ENCODE assay signal across 8 cellular contexts in genomic region chr9:96219615-96220257, GRCh38.
A peak's percentile ranks its signal among the peaks of the same experiment; 100 is the strongest.
DNase-seq lines count a peak whose midpoint lies in the region; ATAC-seq and TF ChIP-seq lines count a peak whose summit lies in the region.

No MANE protein-coding gene starts in this region.

- peaks cover 0 to 7% (median 0%) of the 10 kb centered on the region in 3 donors for H3K9me3 ChIP-seq in gastroesophageal sphincter

- no peak overlapping the region for H3K27ac Mint-ChIP-seq in natural killer cell
- no peak overlapping the region for H3K27ac Mint-ChIP-seq in natural killer cell treated with Interleukin-12 subunit alpha and Interleukin-12 subunit beta and Interleukin-15 and Interleukin-18, amount 100 ng/mL, for 72 hours

- DNase-seq in natural killer cell, result peak; percentile 51
- no peak for DNase-seq in natural killer cell treated with Interleukin-12 subunit alpha and Interleukin-12 subunit beta and Interleukin-15 and Interleukin-18, amount 100 ng/mL, for 72 hours (ENCODE audit: low spot score)
- DNase-seq in activated T-cell treated with anti-CD3 and anti-CD28 coated beads, Interleukin-2, amount 50 U/mL, for 48 hours, result peak; percentile 60 to 66
- DNase-seq in renal cortical epithelial cell (ENCODE audit: low read depth), result peak; percentile 33
- DNase-seq in NK-92 (lab: John Stamatoyannopoulos, UW; ENCODE audit: unreplicated experiment), result no peak
- no peak for DNase-seq in globus pallidus (ENCODE audit: low spot score)
- DNase-seq in COR-L47 (lab: John Stamatoyannopoulos, UW), result no peak

- peaks cover 4 to 7% of the 10 kb centered on the region in 2 donors for H3K9me3 Mint-ChIP-seq in natural killer cell
- H3K9me3 Mint-ChIP-seq in natural killer cell treated with Interleukin-12 subunit alpha and Interleukin-12 subunit beta and Interleukin-15 and Interleukin-18, amount 100 ng/mL, for 72 hours, result peaks cover 5% of the 10 kb centered on the region

- peaks cover 43 to 72% of the 10 kb centered on the region in 2 donors for H3K27me3 Mint-ChIP-seq in natural killer cell (ENCODE audit: low read depth in 2 of 2)
- H3K27me3 Mint-ChIP-seq in natural killer cell treated with Interleukin-12 subunit alpha and Interleukin-12 subunit beta and Interleukin-15 and Interleukin-18, amount 100 ng/mL, for 72 hours, result peaks cover 38 to 61% of the 10 kb centered on the region in 2 donors

- H3K27ac ChIP-seq in gastroesophageal sphincter, result peak overlapping the region in 1 of 4 donors; percentile 36

- peaks cover 7% of the 10 kb centered on the region for H3K36me3 Mint-ChIP-seq in natural killer cell
- peaks cover 17% of the 10 kb centered on the region for H3K36me3 Mint-ChIP-seq in natural killer cell treated with Interleukin-12 subunit alpha and Interleukin-12 subunit beta and Interleukin-15 and Interleukin-18, amount 100 ng/mL, for 72 hours

- TF ChIP-seq EP300 in gastroesophageal sphincter (IDR thresholded peaks at IDR 0.05), result no peak

- peaks cover 4 to 21% of the 10 kb centered on the region in 2 donors for H3K4me1 Mint-ChIP-seq in natural killer cell
- peaks cover 13 to 21% of the 10 kb centered on the region in 2 donors for H3K4me1 Mint-ChIP-seq in natural killer cell treated with Interleukin-12 subunit alpha and Interleukin-12 subunit beta and Interleukin-15 and Interleukin-18, amount 100 ng/mL, for 72 hours (ENCODE audit: low read depth in 2 of 2)

- intact Hi-C loops in natural killer cell (cut with micrococcal nuclease), result loop anchor here (2.0 to 10.0 kb wide), 2 partner anchors 493 to 725 kb away; no protein-coding TSS in a partner anchor

- peaks cover 0 to 30% (median 6%) of the 10 kb centered on the region in 3 donors for H3K4me1 ChIP-seq in gastroesophageal sphincter

- TF ChIP-seq CTCF in natural killer cell (IDR thresholded peaks at IDR 0.05) (peak; percentile 78), gastroesophageal sphincter (IDR thresholded peaks at IDR 0.05) (peak; percentile 34 to 85 (median 55))

- no peaks in the 10 kb centered on the region for H3K36me3 ChIP-seq in gastroesophageal sphincter

- TF ChIP-seq POLR2A in gastroesophageal sphincter (IDR thresholded peaks at IDR 0.05), result no peak

- ATAC-seq in natural killer cell, result peak; percentile 40 to 59 (median 56)
- ATAC-seq in natural killer cell treated with Interleukin-12 subunit alpha and Interleukin-12 subunit beta and Interleukin-15 and Interleukin-18, amount 100 ng/mL, for 72 hours, result no peak
- ATAC-seq in gastroesophageal sphincter, result peak; percentile 13

- 38 to 64% methylated on average over 7 to 12 of the region's 23 CpGs for WGBS in gastroesophageal sphincter (ENCODE audit: low coverage in 1 of 2), 2 donors

- no peaks in the 10 kb centered on the region for H3K27me3 ChIP-seq in gastroesophageal sphincter

- H3K4me3 Mint-ChIP-seq in natural killer cell, result peak overlapping the region; percentile 61
- no peak overlapping the region for H3K4me3 Mint-ChIP-seq in natural killer cell treated with Interleukin-12 subunit alpha and Interleukin-12 subunit beta and Interleukin-15 and Interleukin-18, amount 100 ng/mL, for 72 hours

- peak overlapping the region in 1 of 2 donors; percentile 17 for H3K4me3 ChIP-seq in gastroesophageal sphincter

Comparison
In these comparisons a context has a peak if more than half of its experiments do, and no peak if none do; other contexts are left out.
1. ATAC-seq: peak in natural killer cell (3 of 3) and gastroesophageal sphincter (single experiment); none in natural killer cell treated with Interleukin-12 subunit alpha and Interleukin-12 subunit beta and Interleukin-15 and Interleukin-18, amount 100 ng/mL, for 72 hours (0 of 2).
2. DNase-seq: peak in natural killer cell (single experiment), activated T-cell treated with anti-CD3 and anti-CD28 coated beads, Interleukin-2, amount 50 U/mL, for 48 hours (2 of 2) and renal cortical epithelial cell (single experiment); none in natural killer cell treated with Interleukin-12 subunit alpha and Interleukin-12 subunit beta and Interleukin-15 and Interleukin-18, amount 100 ng/mL, for 72 hours (single experiment), NK-92 (single experiment), globus pallidus (single experiment) and COR-L47 (single experiment).